17 cellular contexts compared by ENCODE assay signal in genomic region chr4:176549161-176549865, GRCh38.
DNase-seq lines count a peak whose midpoint lies in the region; ATAC-seq and TF ChIP-seq lines count a peak whose summit lies in the region.
"Had no signal": no experiment of that assay in that cellular context is flagged by ENCODE, and none has a peak within 500 bp of the region (broad histone marks: within the 10 kb centered on the region; RNA-seq: fewer than 3 reads in every experiment).

No MANE protein-coding gene starts in this region.

- ATAC-seq in foreskin keratinocyte: peak; percentile 93
- no peak for ATAC-seq in GM21723 (IDR thresholded peaks at IDR 0.05; ENCODE audit: unreplicated experiment)
- ATAC-seq in GM18520 (IDR thresholded peaks at IDR 0.05; ENCODE audit: unreplicated experiment): no peak
- ATAC-seq in HG03460 (IDR thresholded peaks at IDR 0.05; ENCODE audit: unreplicated experiment): no peak
- ATAC-seq: gastrocnemius medialis, HCT116, T-cell had no signal

- no peak overlapping the region for H3K4me3 ChIP-seq in WERI-Rb-1 (ENCODE audit: low read depth, low read length)
- H3K4me3 ChIP-seq: BLaER1, gastrocnemius medialis, left ventricle myocardium inferior, ovary had no signal

- H3K4me1 ChIP-seq in foreskin keratinocyte: no peaks in the 10 kb centered on the region
- H3K4me1 ChIP-seq: BLaER1, gastrocnemius medialis, left ventricle myocardium inferior had no signal

- H3K27ac ChIP-seq in WERI-Rb-1 (peak overlapping the region; percentile 67), foreskin keratinocyte (no peak overlapping the region)
- H3K27ac ChIP-seq: BLaER1, gastrocnemius medialis, left ventricle myocardium inferior, ovary, VCaP had no signal

- H3K9me3 ChIP-seq in WERI-Rb-1 (ENCODE audit: severe bottlenecking): no peaks in the 10 kb centered on the region
- H3K9me3 ChIP-seq: BLaER1, ovary had no signal

- DNase-seq in HPDE6-E6E7 (ENCODE audit: extremely low spot score): peak; percentile 36
- DNase-seq in WERI-Rb-1: peak; percentile 51
- DNase-seq in foreskin keratinocyte: peak; percentile 58 to 74
- DNase-seq in cerebellar nuclear complex (lab: John Stamatoyannopoulos, UW): no peak
- DNase-seq: activated CD4-positive, alpha-beta memory T cell treated with anti-CD3 and anti-CD28 coated beads for 36 hours; central memory CD4-positive, alpha-beta T cell; gastrocnemius medialis; left ventricle myocardium inferior; ovary; RPMI8226; T-cell had no signal

- H3K27me3 ChIP-seq in WERI-Rb-1 (ENCODE audit: insufficient read depth, low read depth, severe bottlenecking) (no peaks in the 10 kb centered on the region), foreskin keratinocyte (no peaks in the 10 kb centered on the region)
- H3K27me3 ChIP-seq: BLaER1, ovary had no signal

- TF ChIP-seq CTCF in WERI-Rb-1 (IDR thresholded peaks at IDR 0.05; ENCODE audit: low read depth, low read length) (no peak), foreskin keratinocyte (conservative IDR thresholded peaks at IDR 0.05) (no peak)

- no peaks in the 10 kb centered on the region for H3K36me3 ChIP-seq in WERI-Rb-1
- H3K36me3 ChIP-seq: BLaER1, gastrocnemius medialis, left ventricle myocardium inferior, ovary had no signal

Comparison
In these comparisons a context has a peak if more than half of its experiments do, and no peak if none do; other contexts are left out.
1. DNase-seq: peak in HPDE6-E6E7 (single experiment), WERI-Rb-1 (single experiment) and foreskin keratinocyte (2 of 2); none in cerebellar nuclear complex (0 of 2).